In the genomic region with DNA sequence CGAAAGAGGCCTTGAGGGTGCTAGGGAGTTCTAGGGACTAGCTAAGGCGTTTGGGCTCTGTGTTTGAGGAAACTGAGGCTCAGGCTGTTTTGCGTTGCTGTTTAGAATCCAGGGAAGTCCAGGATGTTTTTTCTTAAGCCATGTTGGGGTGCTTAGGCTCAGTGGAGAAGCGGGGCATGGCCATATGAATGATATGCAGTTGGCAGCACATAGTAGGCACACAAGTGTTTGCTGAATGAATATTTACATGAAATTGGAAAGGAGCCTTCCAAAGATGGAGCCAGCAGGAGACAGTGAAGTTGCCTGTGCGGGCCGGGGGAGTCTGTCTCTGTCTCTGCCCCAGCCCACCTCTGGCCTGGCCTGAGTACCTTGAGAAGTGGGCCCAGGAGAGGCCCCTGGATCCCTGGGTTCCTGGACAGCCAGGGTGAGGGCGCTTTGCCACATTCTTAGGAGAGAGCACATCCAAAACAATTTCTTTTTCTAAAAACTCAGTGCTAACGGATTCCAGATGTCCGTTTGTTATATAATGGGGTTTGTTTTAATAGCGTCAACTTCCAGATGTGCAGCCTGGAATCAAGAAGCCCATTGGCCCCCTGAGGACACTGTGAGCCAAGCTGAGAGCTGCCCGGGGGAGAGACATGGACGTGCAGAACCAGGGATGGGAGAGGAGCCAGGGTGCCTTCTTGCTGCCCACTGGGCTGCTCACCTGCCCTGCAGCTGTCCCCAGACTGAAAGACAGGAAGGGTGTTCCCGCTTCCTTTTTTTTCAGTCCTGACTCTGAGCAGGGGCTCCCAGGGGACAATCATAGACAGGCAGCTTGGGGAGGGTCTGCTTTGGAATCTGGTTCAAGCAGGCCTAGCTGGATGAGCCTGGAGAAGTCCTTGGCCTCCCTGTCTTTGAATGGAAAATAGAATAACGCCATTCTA, we compare ENCODE assay signal across 28 cellular contexts. TPM values are rescaled to one million over a fixed set of nuclear protein-coding genes. Genes with fewer than 3 reads are reported as not detected.
A peak's percentile ranks its signal among the peaks of the same experiment; 100 is the strongest.
DNase-seq lines count a peak whose midpoint lies in the region; ATAC-seq, FAIRE-seq and TF ChIP-seq lines count a peak whose summit lies in the region.
"Had no signal": no experiment of that assay in that cellular context is flagged by ENCODE, and none has a peak within 500 bp of the region (broad histone marks: within the 10 kb centered on the region; RNA-seq: fewer than 3 reads in every experiment).

No MANE protein-coding gene starts in this region.

- in situ Hi-C loops in HepG2 (cut with HindIII; ENCODE audit: extremely low pct_ligation_motif_present, low pct_unique_long_range_greater_than_20kb), result no loop called here

- H2BK5ac ChIP-seq in mesenchymal stem cell (ENCODE audit: low read depth, low read length, poor library complexity, severe bottlenecking), result no peak overlapping the region

- no peak for DNase-seq in HepG2 (ENCODE audit: low spot score)
- DNase-seq in right lobe of liver, result no peak
- peak; percentile 71 for DNase-seq in epidermal melanocyte (ENCODE audit: insufficient read length, low spot score)
- DNase-seq in mesothelial cell of epicardium (ENCODE audit: low spot score in 2 of 2, unreplicated experiment in 2 of 2), result no peak
- no peak for DNase-seq in NOMO-1 (lab: John Stamatoyannopoulos, UW; ENCODE audit: unreplicated experiment in 2 of 2)
- DNase-seq in effector memory CD8-positive, alpha-beta T cell, result no peak
- DNase-seq in naive thymus-derived CD4-positive, alpha-beta T cell, result no peak
- no peak for DNase-seq in mesenchymal stem cell
- DNase-seq: activated CD4-positive, alpha-beta memory T cell treated with anti-CD3 and anti-CD28 coated beads for 36 hours; activated T-cell treated with anti-CD3 and anti-CD28 coated beads, Interleukin-2, amount 50 U/mL, for 4 hours; body of pancreas; CD8-positive, alpha-beta T cell; DMS53; natural killer cell; NCI-H146; NK-92 treated with Interleukin-12 subunit alpha and Interleukin-12 subunit beta, amount 100 ng/mL, for 24 hours; psoas muscle; T-helper 1 cell; thyroid gland had no signal

- H3K36me3 ChIP-seq in HepG2 (replicated peaks in 1 of 2; ENCODE audit: control insufficient read depth in 1 of 2, insufficient read depth in 2 of 2, low read length in 2 of 2), result no peaks in the 10 kb centered on the region
- no peaks in the 10 kb centered on the region for H3K36me3 ChIP-seq in right lobe of liver
- H3K36me3 ChIP-seq in naive thymus-derived CD4-positive, alpha-beta T cell (ENCODE audit: control insufficient read depth in 2 of 3, insufficient read depth in 3 of 3, low read length in 3 of 3), result no peaks in the 10 kb centered on the region
- no peaks in the 10 kb centered on the region for H3K36me3 ChIP-seq in mesenchymal stem cell (ENCODE audit: control insufficient read depth in 1 of 2, insufficient read depth in 2 of 2, low read depth in 1 of 2, low read length in 2 of 2)
- H3K36me3 ChIP-seq: thyroid gland, WERI-Rb-1 had no signal

- no peaks in the 10 kb centered on the region for H3K27me3 Mint-ChIP-seq in mesothelial cell of epicardium (ENCODE audit: low read depth)
- H3K27me3 Mint-ChIP-seq in effector memory CD8-positive, alpha-beta T cell, result peaks cover 21 to 49% of the 10 kb centered on the region in 2 donors
- H3K27me3 Mint-ChIP-seq in naive thymus-derived CD4-positive, alpha-beta T cell, result peaks cover 0 to 10% (median 8%) of the 10 kb centered on the region in 5 donors

- H2AFZ ChIP-seq in HepG2 (ENCODE audit: low read length) (no peak overlapping the region), mesenchymal stem cell (ENCODE audit: low read depth, low read length) (no peak overlapping the region)

- no peak overlapping the region for H3K4ac ChIP-seq in mesenchymal stem cell (ENCODE audit: low read depth in 1 of 2, low read length in 2 of 2)

- 36% methylated on average over 14 of the region's 14 CpGs for WGBS in HepG2 (ENCODE audit: low lambda C conversion rate)
- 74% methylated on average over 10 of the region's 14 CpGs for WGBS in right lobe of liver (ENCODE audit: insufficient coverage, low coverage, low lambda C conversion rate, missing lambda C conversion rate)
- WGBS in mesenchymal stem cell, result 82% methylated on average over 13 of the region's 14 CpGs

- POLR2A ChIA-PET in HepG2 (lab: Yijun Ruan, JAX), result interaction anchor here (1.0 kb wide), 1 partner anchor 11 kb away, joined by 4 read pairs; no protein-coding TSS in a partner anchor
- POLR2A ChIA-PET in naive thymus-derived CD4-positive, alpha-beta T cell (lab: Charles Lee), result no interaction called here

- BruUV-seq in HepG2 (replicated peaks; lab: Mats Ljungman, UMichigan), result no TSS peak

- CTCF ChIA-PET in HepG2 (lab: Yijun Ruan, JAX; ENCODE audit: low intra/inter-chr PET ratio, low total read pairs), result no interaction called here
- CTCF ChIA-PET in naive thymus-derived CD4-positive, alpha-beta T cell (lab: Charles Lee), result no interaction called here

- TF ChIP-seq POLR2A in HepG2 (IDR thresholded peaks at IDR 0.05; ENCODE audit: insufficient read depth in 1 of 2, low read depth in 2 of 2, low read length in 2 of 2) (no peak), right lobe of liver (IDR thresholded peaks at IDR 0.05) (no peak)

- peak; percentile 35 for ATAC-seq in HepG2
- ATAC-seq in right lobe of liver, result no peak
- ATAC-seq in effector memory CD8-positive, alpha-beta T cell (replicated peaks), result no peak
- ATAC-seq in naive thymus-derived CD4-positive, alpha-beta T cell, result no peak
- ATAC-seq: activated naive CD4-positive, alpha-beta T cell treated with anti-CD3 and anti-CD28 coated beads, Interleukin-2, amount 50 U/mL, for 72 hours; activated T-cell treated with anti-CD3 and anti-CD28 coated beads, Interleukin-2, amount 50 U/mL, for 4 hours; body of pancreas; CD8-positive, alpha-beta T cell; natural killer cell had no signal

- H3K79me1 ChIP-seq in mesenchymal stem cell (replicated peaks; ENCODE audit: low read length, poor library complexity, severe bottlenecking), result no peaks in the 10 kb centered on the region

- no peaks in the 10 kb centered on the region for H3K36me3 Mint-ChIP-seq in mesothelial cell of epicardium
- peaks cover 3% of the 10 kb centered on the region for H3K36me3 Mint-ChIP-seq in effector memory CD8-positive, alpha-beta T cell (ENCODE audit: insufficient read depth)
- peaks cover 0 to 4% (median 0%) of the 10 kb centered on the region in 5 donors for H3K36me3 Mint-ChIP-seq in naive thymus-derived CD4-positive, alpha-beta T cell
- H3K36me3 Mint-ChIP-seq: activated CD4-positive, alpha-beta memory T cell treated with anti-CD3 and anti-CD28 coated beads for 36 hours; activated naive CD4-positive, alpha-beta T cell treated with anti-CD3 and anti-CD28 coated beads, Interleukin-2, amount 50 U/mL, for 72 hours; CD8-positive, alpha-beta T cell; natural killer cell had no signal

- H3K9ac ChIP-seq in HepG2 (ENCODE audit: insufficient read depth, low read depth, low read length) (no peak overlapping the region), mesenchymal stem cell (ENCODE audit: low read length) (no peak overlapping the region)

- H3K18ac ChIP-seq in mesenchymal stem cell (ENCODE audit: low read depth in 1 of 2, low read length in 2 of 2), result no peak overlapping the region

- H4K91ac ChIP-seq in mesenchymal stem cell (ENCODE audit: low read length), result no peak overlapping the region

- no peak overlapping the region for H3K4me3 ChIP-seq in HepG2 (replicated peaks in 1 of 3; ENCODE audit: insufficient read depth in 1 of 3, low read depth in 2 of 3, low read length in 3 of 3)
- no peak overlapping the region for H3K4me3 ChIP-seq in right lobe of liver
- no peak overlapping the region for H3K4me3 ChIP-seq in naive thymus-derived CD4-positive, alpha-beta T cell (ENCODE audit: low read length)
- no peak overlapping the region for H3K4me3 ChIP-seq in mesenchymal stem cell (ENCODE audit: insufficient read depth in 1 of 2, low read depth in 1 of 2, low read length in 2 of 2)
- H3K4me3 ChIP-seq: body of pancreas, coronary artery, psoas muscle, thyroid gland had no signal

- H2BK120ac ChIP-seq in mesenchymal stem cell (ENCODE audit: low read depth, low read length), result no peak overlapping the region

- no peak for TF ChIP-seq EP300 in HepG2 (IDR thresholded peaks at IDR 0.05; ENCODE audit: low read depth in 2 of 2, low read length in 2 of 2)
- no peak for TF ChIP-seq EP300 in HepG2 (CRISPR knock-in tag; IDR thresholded peaks at IDR 0.05; ENCODE audit: borderline replicate concordance)

- TF ChIP-seq RAD21 in HepG2 (CRISPR knock-in tag; IDR thresholded peaks at IDR 0.05), result no peak

- no peak overlapping the region for H2BK12ac ChIP-seq in mesenchymal stem cell (ENCODE audit: low read length in 2 of 2)

- no peak overlapping the region for H2AK5ac ChIP-seq in mesenchymal stem cell (ENCODE audit: low read length, severe bottlenecking)

- H3K27ac Mint-ChIP-seq in mesothelial cell of epicardium, result peak overlapping the region; percentile 59
- no peak overlapping the region for H3K27ac Mint-ChIP-seq in effector memory CD8-positive, alpha-beta T cell
- no peak overlapping the region for H3K27ac Mint-ChIP-seq in naive thymus-derived CD4-positive, alpha-beta T cell
- H3K27ac Mint-ChIP-seq: activated CD4-positive, alpha-beta memory T cell treated with anti-CD3 and anti-CD28 coated beads for 36 hours; CD8-positive, alpha-beta T cell; memory B cell; natural killer cell had no signal

- peaks cover 0 to 12% of the 10 kb centered on the region in 2 experiments; a peak in 2 of 5 replicates for H3K27me3 ChIP-seq in HepG2 (ENCODE audit: control insufficient read depth in 1 of 2, insufficient read depth in 2 of 2, low read length in 2 of 2)
- H3K27me3 ChIP-seq in right lobe of liver, result no peaks in the 10 kb centered on the region
- no peaks in the 10 kb centered on the region for H3K27me3 ChIP-seq in naive thymus-derived CD4-positive, alpha-beta T cell (ENCODE audit: control insufficient read depth in 2 of 2, insufficient read depth in 2 of 2, low read length in 2 of 2)
- peaks cover 16 to 41% of the 10 kb centered on the region in 2 experiments for H3K27me3 ChIP-seq in mesenchymal stem cell (ENCODE audit: control insufficient read depth in 1 of 2, insufficient read depth in 1 of 2, low read length in 2 of 2)
- H3K27me3 ChIP-seq: body of pancreas, thyroid gland had no signal

- no peak overlapping the region for H2BK15ac ChIP-seq in mesenchymal stem cell (ENCODE audit: low read depth, poor library complexity, severe bottlenecking)

- H3K79me2 ChIP-seq in HepG2 (ENCODE audit: insufficient read depth, low read length), result no peaks in the 10 kb centered on the region

- no peak overlapping the region for H3K4me2 ChIP-seq in HepG2 (ENCODE audit: low read depth, low read length)
- no peak overlapping the region for H3K4me2 ChIP-seq in mesenchymal stem cell (ENCODE audit: low read length, poor library complexity, severe bottlenecking)

- no peak for FAIRE-seq in HepG2 (lab: Jason Lieb, UNC)
- FAIRE-seq: A204.1, islet of Langerhans had no signal

- intact Hi-C loops in HepG2 (cut with micrococcal nuclease; ENCODE audit: unreplicated experiment), result no loop called here
- intact Hi-C loops in right lobe of liver (cut with DNase I), result no loop called here
- intact Hi-C loops in naive thymus-derived CD4-positive, alpha-beta T cell (cut with micrococcal nuclease), result no loop called here

- H3K4me1 Mint-ChIP-seq in mesothelial cell of epicardium, result peaks cover 34% of the 10 kb centered on the region
- no peaks in the 10 kb centered on the region for H3K4me1 Mint-ChIP-seq in effector memory CD8-positive, alpha-beta T cell (ENCODE audit: low read depth in 2 of 2)
- H3K4me1 Mint-ChIP-seq in naive thymus-derived CD4-positive, alpha-beta T cell, result no peaks in the 10 kb centered on the region
- H3K4me1 Mint-ChIP-seq: memory B cell, natural killer cell had no signal

- no peak overlapping the region for H4K8ac ChIP-seq in mesenchymal stem cell (ENCODE audit: low read length)

- no peak for TF ChIP-seq CTCF in HepG2 (CRISPR knock-in tag; IDR thresholded peaks at IDR 0.05)
- no peak for TF ChIP-seq CTCF in right lobe of liver (IDR thresholded peaks at IDR 0.05)
- no peak for TF ChIP-seq CTCF in mesothelial cell of epicardium (IDR thresholded peaks at IDR 0.05; ENCODE audit: unreplicated experiment)

- H3K4me3 Mint-ChIP-seq in mesothelial cell of epicardium, result no peak overlapping the region
- H3K4me3 Mint-ChIP-seq in effector memory CD8-positive, alpha-beta T cell, result no peak overlapping the region
- no peak overlapping the region for H3K4me3 Mint-ChIP-seq in naive thymus-derived CD4-positive, alpha-beta T cell
- H3K4me3 Mint-ChIP-seq: activated CD4-positive, alpha-beta memory T cell treated with anti-CD3 and anti-CD28 coated beads for 36 hours; activated T-cell treated with anti-CD3 and anti-CD28 coated beads, Interleukin-2, amount 50 U/mL, for 4 hours; CD8-positive, alpha-beta T cell; memory B cell; natural killer cell had no signal

- H3K14ac ChIP-seq in mesenchymal stem cell (ENCODE audit: low read length in 2 of 2), result no peak overlapping the region

- H3K4me1 ChIP-seq in HepG2 (ENCODE audit: insufficient read depth, low read length), result no peaks in the 10 kb centered on the region
- H3K4me1 ChIP-seq in right lobe of liver, result no peaks in the 10 kb centered on the region
- no peaks in the 10 kb centered on the region for H3K4me1 ChIP-seq in naive thymus-derived CD4-positive, alpha-beta T cell (ENCODE audit: control insufficient read depth in 2 of 2, insufficient read depth in 2 of 2, low read length in 2 of 2)
- H3K4me1 ChIP-seq in mesenchymal stem cell (ENCODE audit: control insufficient read depth, insufficient read depth, low read depth, low read length), result peaks cover 2% of the 10 kb centered on the region
- H3K4me1 ChIP-seq: body of pancreas, psoas muscle had no signal

- H3K23ac ChIP-seq in mesenchymal stem cell (ENCODE audit: low read length in 2 of 2), result no peak overlapping the region

- H3K27ac ChIP-seq in HepG2 (ENCODE audit: extremely low read length, insufficient read depth, low read length) (no peak overlapping the region), right lobe of liver (no peak overlapping the region), mesenchymal stem cell (ENCODE audit: low read length, poor library complexity, severe bottlenecking) (no peak overlapping the region)
- no peak overlapping the region for H3K27ac ChIP-seq in naive thymus-derived CD4-positive, alpha-beta T cell (ENCODE audit: low read depth, low read length)
- H3K27ac ChIP-seq: body of pancreas, coronary artery, epithelial cell of prostate, psoas muscle, RWPE1, thyroid gland, WERI-Rb-1 had no signal

- H4K20me1 ChIP-seq in HepG2 (ENCODE audit: insufficient read depth, low read length), result no peaks in the 10 kb centered on the region

- H3K9me3 Mint-ChIP-seq in mesothelial cell of epicardium, result no peaks in the 10 kb centered on the region
- no peaks in the 10 kb centered on the region for H3K9me3 Mint-ChIP-seq in effector memory CD8-positive, alpha-beta T cell
- peaks cover 0 to 5% (median 0%) of the 10 kb centered on the region in 11 donors for H3K9me3 Mint-ChIP-seq in naive thymus-derived CD4-positive, alpha-beta T cell
- H3K9me3 Mint-ChIP-seq: activated CD4-positive, alpha-beta memory T cell treated with anti-CD3 and anti-CD28 coated beads for 36 hours; activated T-cell treated with anti-CD3 and anti-CD28 coated beads, Interleukin-2, amount 50 U/mL, for 4 hours; CD8-positive, alpha-beta T cell; natural killer cell had no signal

- H3K9me3 ChIP-seq in HepG2 (ENCODE audit: low read length) (no peaks in the 10 kb centered on the region), right lobe of liver (no peaks in the 10 kb centered on the region), mesenchymal stem cell (ENCODE audit: control insufficient read depth, low read length) (no peaks in the 10 kb centered on the region)
- H3K9me3 ChIP-seq in naive thymus-derived CD4-positive, alpha-beta T cell (ENCODE audit: control insufficient read depth in 2 of 3, low read length in 3 of 3), result no peaks in the 10 kb centered on the region
- H3K9me3 ChIP-seq: body of pancreas, psoas muscle, thyroid gland had no signal

RNA-seq across cellular contexts. Expression of a gene that starts 20.1 kb away (rescaled TPM):
- total RNA-seq in HepG2 (2016; rRNA removed; fragmentation: Illumina TruSeq; extraction: Trizol) (0.14 and 0.29 TPM in 2 replicates), right lobe of liver (under 1 TPM in 3 of 6 experiments, not detected in 3; 0.07 to 0.09 (median 0.07) TPM), mesothelial cell of epicardium (5.0 to 5.6 TPM (median 5.2 TPM) in 3 replicates)
- 0.10 TPM in 1 of 2 replicates, not detected in the other for total RNA-seq in HepG2 (2016; cell fraction: cytosol; rRNA removed; fragmentation: Illumina TruSeq; extraction: Trizol; ENCODE audit: low read depth)
- total RNA-seq in HepG2 (2016; cell fraction: insoluble cytoplasmic fraction; rRNA removed; fragmentation: Illumina TruSeq; extraction: Trizol), result 0.16 and 0.28 TPM in 2 replicates
- total RNA-seq in HepG2 (2016; cell fraction: membrane; rRNA removed; fragmentation: Illumina TruSeq; extraction: Trizol), result 0.09 and 0.10 TPM in 2 replicates
- 0.16 TPM in 2 replicates for total RNA-seq in HepG2 (2016; cell fraction: nucleus; rRNA removed; fragmentation: Illumina TruSeq; extraction: Trizol)
- polyA plus RNA-seq in HepG2 (2011; rRNA removed), result 0.25 and 0.27 TPM in 2 replicates
- 0.23 and 0.36 TPM in 2 replicates for polyA plus RNA-seq in HepG2 (2011; cell fraction: cytosol; rRNA removed)
- polyA plus RNA-seq in HepG2 (2011; cell fraction: nucleus; rRNA removed), result 0.29 and 0.35 TPM in 2 replicates
- 0.50 and 0.56 TPM in 2 replicates for polyA plus RNA-seq in HepG2 (2012)
- polyA plus RNA-seq in HepG2 (2016; cell fraction: cytosol; fragmentation: Illumina TruSeq; extraction: Trizol; ENCODE audit: low read depth), result not detected in 2 replicates
- polyA plus RNA-seq in HepG2 (2016; cell fraction: insoluble cytoplasmic fraction; fragmentation: Illumina TruSeq; extraction: Trizol; ENCODE audit: low read depth), result 0.10 and 0.19 TPM in 2 replicates
- polyA plus RNA-seq in HepG2 (2016; cell fraction: membrane; fragmentation: Illumina TruSeq; extraction: Trizol; ENCODE audit: low read depth), result 0.05 and 0.09 TPM in 2 replicates
- 0.38 and 0.41 TPM in 2 replicates for polyA plus RNA-seq in HepG2 (2016; cell fraction: nucleus; fragmentation: Illumina TruSeq; extraction: Trizol; ENCODE audit: insufficient read depth, low read depth)
- 0.05 and 1.5 TPM in 2 replicates for polyA minus RNA-seq in HepG2 (2011; rRNA and poly(A)+ RNA removed; ENCODE audit: low replicate concordance)
- 0.18 and 0.20 TPM in 2 replicates for polyA minus RNA-seq in HepG2 (2011; cell fraction: cytosol; rRNA and poly(A)+ RNA removed)
- polyA minus RNA-seq in HepG2 (2011; cell fraction: nucleus; rRNA and poly(A)+ RNA removed), result 0.13 TPM in 1 of 2 replicates, not detected in the other
- total RNA-seq in naive thymus-derived CD4-positive, alpha-beta T cell, result under 1 TPM in 1 of 5 experiments, not detected in 4; 0.19 TPM
- not detected for polyA plus RNA-seq in naive thymus-derived CD4-positive, alpha-beta T cell
- 0.08 TPM for polyA plus RNA-seq in mesenchymal stem cell (2013, experiment 1 of 2)
- 0.11 TPM for polyA plus RNA-seq in mesenchymal stem cell (2013, experiment 2 of 2)
- total RNA-seq: activated CD4-positive, alpha-beta memory T cell treated with anti-CD3 and anti-CD28 coated beads for 36 hours; activated T-cell treated with anti-CD3 and anti-CD28 coated beads, Interleukin-2, amount 50 U/mL, for 4 hours; CD8-positive, alpha-beta T cell; MCF 10A; natural killer cell had no signal

RNA-seq across cellular contexts. Expression of a gene that starts 46.1 kb away (rescaled TPM):
- 3.5 and 14.2 TPM in 2 replicates for total RNA-seq in HepG2 (2016; rRNA removed; fragmentation: Illumina TruSeq; extraction: Trizol)
- total RNA-seq in HepG2 (2016; cell fraction: cytosol; rRNA removed; fragmentation: Illumina TruSeq; extraction: Trizol; ENCODE audit: low read depth), result 1.1 and 1.2 TPM in 2 replicates
- total RNA-seq in HepG2 (2016; cell fraction: insoluble cytoplasmic fraction; rRNA removed; fragmentation: Illumina TruSeq; extraction: Trizol), result 2.8 and 12.1 TPM in 2 replicates
- total RNA-seq in HepG2 (2016; cell fraction: membrane; rRNA removed; fragmentation: Illumina TruSeq; extraction: Trizol), result 1.00 and 1.4 TPM in 2 replicates
- total RNA-seq in HepG2 (2016; cell fraction: nucleus; rRNA removed; fragmentation: Illumina TruSeq; extraction: Trizol), result 17.9 and 18.2 TPM in 2 replicates
- 28.6 and 43.6 TPM in 2 replicates for polyA plus RNA-seq in HepG2 (2011; rRNA removed)
- polyA plus RNA-seq in HepG2 (2011; cell fraction: cytosol; rRNA removed), result 3.2 and 4.6 TPM in 2 replicates
- 337 and 399 TPM in 2 replicates for polyA plus RNA-seq in HepG2 (2011; cell fraction: nucleus; rRNA removed)
- polyA plus RNA-seq in HepG2 (2012), result 15.0 and 15.8 TPM in 2 replicates
- polyA plus RNA-seq in HepG2 (2016; cell fraction: cytosol; fragmentation: Illumina TruSeq; extraction: Trizol; ENCODE audit: low read depth), result 0.34 and 0.35 TPM in 2 replicates
- 1.9 and 3.7 TPM in 2 replicates for polyA plus RNA-seq in HepG2 (2016; cell fraction: insoluble cytoplasmic fraction; fragmentation: Illumina TruSeq; extraction: Trizol; ENCODE audit: low read depth)
- polyA plus RNA-seq in HepG2 (2016; cell fraction: membrane; fragmentation: Illumina TruSeq; extraction: Trizol; ENCODE audit: low read depth), result 0.42 and 0.58 TPM in 2 replicates
- polyA plus RNA-seq in HepG2 (2016; cell fraction: nucleus; fragmentation: Illumina TruSeq; extraction: Trizol; ENCODE audit: insufficient read depth, low read depth), result 71.3 and 85.0 TPM in 2 replicates
- polyA minus RNA-seq in HepG2 (2011; rRNA and poly(A)+ RNA removed; ENCODE audit: low replicate concordance), result 5.4 and 16.3 TPM in 2 replicates
- polyA minus RNA-seq in HepG2 (2011; cell fraction: cytosol; rRNA and poly(A)+ RNA removed), result 4.1 and 4.4 TPM in 2 replicates
- polyA minus RNA-seq in HepG2 (2011; cell fraction: nucleus; rRNA and poly(A)+ RNA removed), result 35.8 and 39.4 TPM in 2 replicates
- total RNA-seq in right lobe of liver, result 10 to 100 TPM in 5 of 6 experiments, 1 to 10 TPM in 1; 8.4 to 44.7 (median 23.4) TPM
- 19.3 to 21.3 TPM (median 20.8 TPM) in 3 replicates for total RNA-seq in mesothelial cell of epicardium
- total RNA-seq in naive thymus-derived CD4-positive, alpha-beta T cell, result 1 to 10 TPM in 2 of 5 experiments, under 1 TPM in 3; 0.37 to 3.0 (median 0.84) TPM
- polyA plus RNA-seq in naive thymus-derived CD4-positive, alpha-beta T cell, result under 1 TPM in 1 of 2 donors, not detected in 1; 0.10 TPM
- 8.1 TPM for polyA plus RNA-seq in mesenchymal stem cell (2013, experiment 1 of 2)
- polyA plus RNA-seq in mesenchymal stem cell (2013, experiment 2 of 2), result 8.1 TPM
